ENCODE assay signal across 1 cellular context in the genomic region with DNA sequence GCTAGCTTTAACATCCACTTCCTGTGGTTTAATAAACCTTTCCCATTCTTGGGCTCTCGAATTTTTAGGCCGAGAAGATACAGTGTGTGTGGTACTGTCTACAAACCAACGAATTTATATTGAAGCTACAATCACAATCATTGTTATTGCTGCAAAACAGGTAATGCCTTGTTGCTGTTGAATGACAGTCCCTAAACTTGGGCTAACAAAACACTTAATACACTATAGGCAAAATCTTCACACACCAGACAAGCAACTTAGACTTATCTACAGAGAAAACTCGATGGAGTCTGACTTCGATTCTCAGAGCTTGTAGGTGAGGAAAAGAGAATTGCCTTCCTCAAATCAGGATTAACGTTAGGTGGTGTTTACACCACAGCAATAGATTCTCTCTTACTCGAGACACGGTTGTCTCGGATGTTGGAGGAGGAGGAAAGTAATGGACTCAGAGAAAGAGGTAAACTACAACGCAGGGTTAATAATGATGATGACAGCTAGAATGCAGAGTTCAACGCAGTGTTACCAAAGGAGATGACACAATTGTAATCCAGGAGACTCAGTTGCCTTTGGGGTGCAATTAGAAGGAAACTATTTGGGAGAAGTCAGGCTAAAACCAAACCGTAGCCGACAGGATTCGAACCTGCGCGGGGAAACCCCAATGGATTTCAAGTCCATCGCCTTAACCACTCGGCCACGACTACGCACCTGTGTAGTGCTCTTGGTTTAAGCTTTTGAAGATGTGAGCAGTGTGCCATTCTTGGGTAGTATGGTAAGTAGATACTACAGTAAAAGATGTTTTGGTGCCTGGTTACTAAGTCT.
TF ChIP-seq lines count a peak whose summit lies in the region.

No MANE protein-coding gene starts in this region.

TF ChIP-seq in HepG2, 621 proteins besides CTCF, POLR2A, EP300 and RAD21 (continued from another document and continues in another):
- TF ChIP-seq, protein P1, sequence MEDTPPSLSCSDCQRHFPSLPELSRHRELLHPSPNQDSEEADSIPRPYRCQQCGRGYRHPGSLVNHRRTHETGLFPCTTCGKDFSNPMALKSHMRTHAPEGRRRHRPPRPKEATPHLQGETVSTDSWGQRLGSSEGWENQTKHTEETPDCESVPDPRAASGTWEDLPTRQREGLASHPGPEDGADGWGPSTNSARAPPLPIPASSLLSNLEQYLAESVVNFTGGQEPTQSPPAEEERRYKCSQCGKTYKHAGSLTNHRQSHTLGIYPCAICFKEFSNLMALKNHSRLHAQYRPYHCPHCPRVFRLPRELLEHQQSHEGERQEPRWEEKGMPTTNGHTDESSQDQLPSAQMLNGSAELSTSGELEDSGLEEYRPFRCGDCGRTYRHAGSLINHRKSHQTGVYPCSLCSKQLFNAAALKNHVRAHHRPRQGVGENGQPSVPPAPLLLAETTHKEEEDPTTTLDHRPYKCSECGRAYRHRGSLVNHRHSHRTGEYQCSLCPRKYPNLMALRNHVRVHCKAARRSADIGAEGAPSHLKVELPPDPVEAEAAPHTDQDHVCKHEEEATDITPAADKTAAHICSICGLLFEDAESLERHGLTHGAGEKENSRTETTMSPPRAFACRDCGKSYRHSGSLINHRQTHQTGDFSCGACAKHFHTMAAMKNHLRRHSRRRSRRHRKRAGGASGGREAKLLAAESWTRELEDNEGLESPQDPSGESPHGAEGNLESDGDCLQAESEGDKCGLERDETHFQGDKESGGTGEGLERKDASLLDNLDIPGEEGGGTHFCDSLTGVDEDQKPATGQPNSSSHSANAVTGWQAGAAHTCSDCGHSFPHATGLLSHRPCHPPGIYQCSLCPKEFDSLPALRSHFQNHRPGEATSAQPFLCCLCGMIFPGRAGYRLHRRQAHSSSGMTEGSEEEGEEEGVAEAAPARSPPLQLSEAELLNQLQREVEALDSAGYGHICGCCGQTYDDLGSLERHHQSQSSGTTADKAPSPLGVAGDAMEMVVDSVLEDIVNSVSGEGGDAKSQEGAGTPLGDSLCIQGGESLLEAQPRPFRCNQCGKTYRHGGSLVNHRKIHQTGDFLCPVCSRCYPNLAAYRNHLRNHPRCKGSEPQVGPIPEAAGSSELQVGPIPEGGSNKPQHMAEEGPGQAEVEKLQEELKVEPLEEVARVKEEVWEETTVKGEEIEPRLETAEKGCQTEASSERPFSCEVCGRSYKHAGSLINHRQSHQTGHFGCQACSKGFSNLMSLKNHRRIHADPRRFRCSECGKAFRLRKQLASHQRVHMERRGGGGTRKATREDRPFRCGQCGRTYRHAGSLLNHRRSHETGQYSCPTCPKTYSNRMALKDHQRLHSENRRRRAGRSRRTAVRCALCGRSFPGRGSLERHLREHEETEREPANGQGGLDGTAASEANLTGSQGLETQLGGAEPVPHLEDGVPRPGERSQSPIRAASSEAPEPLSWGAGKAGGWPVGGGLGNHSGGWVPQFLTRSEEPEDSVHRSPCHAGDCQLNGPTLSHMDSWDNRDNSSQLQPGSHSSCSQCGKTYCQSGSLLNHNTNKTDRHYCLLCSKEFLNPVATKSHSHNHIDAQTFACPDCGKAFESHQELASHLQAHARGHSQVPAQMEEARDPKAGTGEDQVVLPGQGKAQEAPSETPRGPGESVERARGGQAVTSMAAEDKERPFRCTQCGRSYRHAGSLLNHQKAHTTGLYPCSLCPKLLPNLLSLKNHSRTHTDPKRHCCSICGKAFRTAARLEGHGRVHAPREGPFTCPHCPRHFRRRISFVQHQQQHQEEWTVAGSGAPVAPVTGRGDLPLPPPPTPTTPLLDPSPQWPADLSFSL (CRISPR knock-in tag; IDR thresholded peaks at IDR 0.05), result 0 out of 2 replicates have a peak, but pooled peaks have one; percentile 34
- TF ChIP-seq IKZF4 (CRISPR knock-in tag; IDR thresholded peaks at IDR 0.05; ENCODE audit: borderline replicate concordance, low read depth, not compliant biosample characterization) (no peak), ADNP (CRISPR knock-in tag; IDR thresholded peaks at IDR 0.05) (0 out of 2 replicates have a peak, but pooled peaks have one; percentile 36), MED1 (CRISPR knock-in tag; IDR thresholded peaks at IDR 0.05) (peak; percentile 69; the same call in 1 of the 2 replicates), KLF15 (CRISPR knock-in tag; IDR thresholded peaks at IDR 0.05; ENCODE audit: borderline replicate concordance) (no peak), STAG1 (CRISPR knock-in tag; IDR thresholded peaks at IDR 0.05) (0 out of 2 replicates have a peak, but pooled peaks have one; percentile 16), ZSCAN20 (CRISPR knock-in tag; IDR thresholded peaks at IDR 0.05; ENCODE audit: borderline replicate concordance) (0 out of 2 replicates have a peak, but pooled peaks have one; percentile 53), YEATS4 (CRISPR knock-in tag; IDR thresholded peaks at IDR 0.05; ENCODE audit: borderline replicate concordance) (no peak), NKX3-1 (CRISPR knock-in tag; IDR thresholded peaks at IDR 0.05) (peak; percentile 57), XRCC5 (optimal IDR thresholded peaks at IDR 0.05; ENCODE audit: low read length) (peak; percentile 18), ZNF572 (CRISPR knock-in tag; IDR thresholded peaks at IDR 0.05) (no peak), HNF4A (CRISPR knock-in tag; IDR thresholded peaks at IDR 0.05) (peak; percentile 31), ZNF724P (CRISPR knock-in tag; IDR thresholded peaks at IDR 0.05; ENCODE audit: borderline replicate concordance) (peak; percentile 33; the same call in 1 of the 2 replicates), HNRNPK (IDR thresholded peaks at IDR 0.05; ENCODE audit: low read depth, low read length, poor library complexity, severe bottlenecking) (no peak), ZNF7 (CRISPR knock-in tag; IDR thresholded peaks at IDR 0.05) (no peak)
- TF ChIP-seq, protein P2, sequence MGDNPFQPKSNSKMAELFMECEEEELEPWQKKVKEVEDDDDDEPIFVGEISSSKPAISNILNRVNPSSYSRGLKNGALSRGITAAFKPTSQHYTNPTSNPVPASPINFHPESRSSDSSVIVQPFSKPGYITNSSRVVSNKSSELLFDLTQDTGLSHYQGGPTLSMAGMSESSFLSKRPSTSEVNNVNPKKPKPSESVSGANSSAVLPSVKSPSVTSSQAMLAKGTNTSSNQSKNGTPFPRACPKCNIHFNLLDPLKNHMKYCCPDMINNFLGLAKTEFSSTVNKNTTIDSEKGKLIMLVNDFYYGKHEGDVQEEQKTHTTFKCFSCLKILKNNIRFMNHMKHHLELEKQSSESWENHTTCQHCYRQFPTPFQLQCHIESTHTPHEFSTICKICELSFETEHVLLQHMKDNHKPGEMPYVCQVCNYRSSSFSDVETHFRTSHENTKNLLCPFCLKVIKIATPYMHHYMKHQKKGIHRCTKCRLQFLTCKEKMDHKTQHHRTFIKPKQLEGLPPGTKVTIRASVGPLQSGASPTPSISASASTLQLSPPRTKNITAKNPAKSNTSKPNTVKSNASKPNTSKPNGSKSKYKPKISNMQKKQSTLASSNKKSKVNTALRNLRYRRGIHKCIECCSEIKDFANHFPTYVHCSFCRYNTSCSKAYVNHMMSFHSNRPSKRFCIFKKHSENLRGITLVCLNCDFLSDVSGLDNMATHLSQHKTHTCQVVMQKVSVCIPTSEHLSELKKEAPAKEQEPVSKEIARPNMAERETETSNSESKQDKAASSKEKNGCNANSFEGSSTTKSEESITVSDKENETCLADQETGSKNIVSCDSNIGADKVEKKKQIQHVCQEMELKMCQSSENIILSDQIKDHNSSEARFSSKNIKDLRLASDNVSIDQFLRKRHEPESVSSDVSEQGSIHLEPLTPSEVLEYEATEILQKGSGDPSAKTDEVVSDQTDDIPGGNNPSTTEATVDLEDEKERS (CRISPR knock-in tag; IDR thresholded peaks at IDR 0.05), result no peak
- TF ChIP-seq, protein P3, sequence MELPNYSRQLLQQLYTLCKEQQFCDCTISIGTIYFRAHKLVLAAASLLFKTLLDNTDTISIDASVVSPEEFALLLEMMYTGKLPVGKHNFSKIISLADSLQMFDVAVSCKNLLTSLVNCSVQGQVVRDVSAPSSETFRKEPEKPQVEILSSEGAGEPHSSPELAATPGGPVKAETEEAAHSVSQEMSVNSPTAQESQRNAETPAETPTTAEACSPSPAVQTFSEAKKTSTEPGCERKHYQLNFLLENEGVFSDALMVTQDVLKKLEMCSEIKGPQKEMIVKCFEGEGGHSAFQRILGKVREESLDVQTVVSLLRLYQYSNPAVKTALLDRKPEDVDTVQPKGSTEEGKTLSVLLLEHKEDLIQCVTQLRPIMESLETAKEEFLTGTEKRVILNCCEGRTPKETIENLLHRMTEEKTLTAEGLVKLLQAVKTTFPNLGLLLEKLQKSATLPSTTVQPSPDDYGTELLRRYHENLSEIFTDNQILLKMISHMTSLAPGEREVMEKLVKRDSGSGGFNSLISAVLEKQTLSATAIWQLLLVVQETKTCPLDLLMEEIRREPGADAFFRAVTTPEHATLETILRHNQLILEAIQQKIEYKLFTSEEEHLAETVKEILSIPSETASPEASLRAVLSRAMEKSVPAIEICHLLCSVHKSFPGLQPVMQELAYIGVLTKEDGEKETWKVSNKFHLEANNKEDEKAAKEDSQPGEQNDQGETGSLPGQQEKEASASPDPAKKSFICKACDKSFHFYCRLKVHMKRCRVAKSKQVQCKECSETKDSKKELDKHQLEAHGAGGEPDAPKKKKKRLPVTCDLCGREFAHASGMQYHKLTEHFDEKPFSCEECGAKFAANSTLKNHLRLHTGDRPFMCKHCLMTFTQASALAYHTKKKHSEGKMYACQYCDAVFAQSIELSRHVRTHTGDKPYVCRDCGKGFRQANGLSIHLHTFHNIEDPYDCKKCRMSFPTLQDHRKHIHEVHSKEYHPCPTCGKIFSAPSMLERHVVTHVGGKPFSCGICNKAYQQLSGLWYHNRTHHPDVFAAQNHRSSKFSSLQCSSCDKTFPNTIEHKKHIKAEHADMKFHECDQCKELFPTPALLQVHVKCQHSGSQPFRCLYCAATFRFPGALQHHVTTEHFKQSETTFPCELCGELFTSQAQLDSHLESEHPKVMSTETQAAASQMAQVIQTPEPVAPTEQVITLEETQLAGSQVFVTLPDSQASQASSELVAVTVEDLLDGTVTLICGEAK (IDR thresholded peaks at IDR 0.05), result no peak
- TF ChIP-seq, protein P3 (CRISPR knock-in tag; IDR thresholded peaks at IDR 0.05), result peak; percentile 40; the same call in 1 of the 2 replicates
- TF ChIP-seq, protein P4, sequence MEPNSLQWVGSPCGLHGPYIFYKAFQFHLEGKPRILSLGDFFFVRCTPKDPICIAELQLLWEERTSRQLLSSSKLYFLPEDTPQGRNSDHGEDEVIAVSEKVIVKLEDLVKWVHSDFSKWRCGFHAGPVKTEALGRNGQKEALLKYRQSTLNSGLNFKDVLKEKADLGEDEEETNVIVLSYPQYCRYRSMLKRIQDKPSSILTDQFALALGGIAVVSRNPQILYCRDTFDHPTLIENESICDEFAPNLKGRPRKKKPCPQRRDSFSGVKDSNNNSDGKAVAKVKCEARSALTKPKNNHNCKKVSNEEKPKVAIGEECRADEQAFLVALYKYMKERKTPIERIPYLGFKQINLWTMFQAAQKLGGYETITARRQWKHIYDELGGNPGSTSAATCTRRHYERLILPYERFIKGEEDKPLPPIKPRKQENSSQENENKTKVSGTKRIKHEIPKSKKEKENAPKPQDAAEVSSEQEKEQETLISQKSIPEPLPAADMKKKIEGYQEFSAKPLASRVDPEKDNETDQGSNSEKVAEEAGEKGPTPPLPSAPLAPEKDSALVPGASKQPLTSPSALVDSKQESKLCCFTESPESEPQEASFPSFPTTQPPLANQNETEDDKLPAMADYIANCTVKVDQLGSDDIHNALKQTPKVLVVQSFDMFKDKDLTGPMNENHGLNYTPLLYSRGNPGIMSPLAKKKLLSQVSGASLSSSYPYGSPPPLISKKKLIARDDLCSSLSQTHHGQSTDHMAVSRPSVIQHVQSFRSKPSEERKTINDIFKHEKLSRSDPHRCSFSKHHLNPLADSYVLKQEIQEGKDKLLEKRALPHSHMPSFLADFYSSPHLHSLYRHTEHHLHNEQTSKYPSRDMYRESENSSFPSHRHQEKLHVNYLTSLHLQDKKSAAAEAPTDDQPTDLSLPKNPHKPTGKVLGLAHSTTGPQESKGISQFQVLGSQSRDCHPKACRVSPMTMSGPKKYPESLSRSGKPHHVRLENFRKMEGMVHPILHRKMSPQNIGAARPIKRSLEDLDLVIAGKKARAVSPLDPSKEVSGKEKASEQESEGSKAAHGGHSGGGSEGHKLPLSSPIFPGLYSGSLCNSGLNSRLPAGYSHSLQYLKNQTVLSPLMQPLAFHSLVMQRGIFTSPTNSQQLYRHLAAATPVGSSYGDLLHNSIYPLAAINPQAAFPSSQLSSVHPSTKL (CRISPR knock-in tag; IDR thresholded peaks at IDR 0.05), result peak; percentile 90
- TF ChIP-seq, protein P5, sequence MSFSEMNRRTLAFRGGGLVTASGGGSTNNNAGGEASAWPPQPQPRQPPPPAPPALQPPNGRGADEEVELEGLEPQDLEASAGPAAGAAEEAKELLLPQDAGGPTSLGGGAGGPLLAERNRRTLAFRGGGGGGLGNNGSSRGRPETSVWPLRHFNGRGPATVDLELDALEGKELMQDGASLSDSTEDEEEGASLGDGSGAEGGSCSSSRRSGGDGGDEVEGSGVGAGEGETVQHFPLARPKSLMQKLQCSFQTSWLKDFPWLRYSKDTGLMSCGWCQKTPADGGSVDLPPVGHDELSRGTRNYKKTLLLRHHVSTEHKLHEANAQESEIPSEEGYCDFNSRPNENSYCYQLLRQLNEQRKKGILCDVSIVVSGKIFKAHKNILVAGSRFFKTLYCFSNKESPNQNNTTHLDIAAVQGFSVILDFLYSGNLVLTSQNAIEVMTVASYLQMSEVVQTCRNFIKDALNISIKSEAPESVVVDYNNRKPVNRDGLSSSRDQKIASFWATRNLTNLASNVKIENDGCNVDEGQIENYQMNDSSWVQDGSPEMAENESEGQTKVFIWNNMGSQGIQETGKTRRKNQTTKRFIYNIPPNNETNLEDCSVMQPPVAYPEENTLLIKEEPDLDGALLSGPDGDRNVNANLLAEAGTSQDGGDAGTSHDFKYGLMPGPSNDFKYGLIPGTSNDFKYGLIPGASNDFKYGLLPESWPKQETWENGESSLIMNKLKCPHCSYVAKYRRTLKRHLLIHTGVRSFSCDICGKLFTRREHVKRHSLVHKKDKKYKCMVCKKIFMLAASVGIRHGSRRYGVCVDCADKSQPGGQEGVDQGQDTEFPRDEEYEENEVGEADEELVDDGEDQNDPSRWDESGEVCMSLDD (CRISPR knock-in tag; IDR thresholded peaks at IDR 0.05; ENCODE audit: borderline replicate concordance), result peak; percentile 86; the same call in 1 of the 2 replicates
